In genomic region chr20:13220194-13220856, GRCh38 we compare ENCODE assay signal across 8 cellular contexts. TPM values are rescaled to one million over a fixed set of nuclear protein-coding genes. Genes with fewer than 3 reads are reported as not detected.
DNase-seq lines count a peak whose midpoint lies in the region; ATAC-seq and TF ChIP-seq lines count a peak whose summit lies in the region.

No MANE protein-coding gene starts in this region.

- TF ChIP-seq CTCF in omental fat pad (IDR thresholded peaks at IDR 0.05) (no peak), CD14-positive monocyte (IDR thresholded peaks at IDR 0.05) (no peak)

- no peak overlapping the region for H3K27ac Mint-ChIP-seq in CD14-positive monocyte

- ATAC-seq in omental fat pad (ENCODE audit: low FRiP score) = peak; percentile 75

- intact Hi-C loops in CD14-positive monocyte (cut with micrococcal nuclease) = no loop called here

- H3K9me3 Mint-ChIP-seq in CD14-positive monocyte = peaks cover 0 to 12% (median 5%) of the 10 kb centered on the region in 7 donors

- peaks cover 8% of the 10 kb centered on the region for H3K4me1 Mint-ChIP-seq in CD14-positive monocyte

- H3K4me3 Mint-ChIP-seq in CD14-positive monocyte = peak overlapping the region in 1 of 2 donors; percentile 80

- peaks cover 0 to 2% of the 10 kb centered on the region in 2 donors for H3K36me3 Mint-ChIP-seq in CD14-positive monocyte

- peaks cover 64 to 80% (median 73%) of the 10 kb centered on the region in 3 donors for H3K27me3 Mint-ChIP-seq in CD14-positive monocyte (ENCODE audit: low read depth in 3 of 3)

- peak; percentile 74 for DNase-seq in D341Med (ENCODE audit: low spot score)
- peak; percentile 30 to 43 for DNase-seq in NCI-H1930 (lab: John Stamatoyannopoulos, UW)
- peak; percentile 16 for DNase-seq in activated effector memory CD4-positive, alpha-beta T cell treated with Interleukin-2 at 50 U/mL for 16 hours
- DNase-seq in glomerular visceral epithelial cell (ENCODE audit: extremely low spot score) = peak; percentile 23
- no peak for DNase-seq in omental fat pad (ENCODE audit: low spot score)
- no peak for DNase-seq in hippocampal formation (lab: John Stamatoyannopoulos, UW)
- DNase-seq in cerebellum (ENCODE audit: low spot score) = no peak
- no peak for DNase-seq in CD14-positive monocyte (ENCODE audit: low spot score)

RNA-seq across cellular contexts. Expression of gene ISM1, which starts 0.7 kb away (rescaled TPM):
- total RNA-seq in omental fat pad (1 to 10 TPM; 1.6 to 7.9 (median 4.3) TPM), cerebellum (0.54 TPM)
- not detected for polyA plus RNA-seq in CD14-positive monocyte

Comparison
In these comparisons a context has a peak if more than half of its experiments do, and no peak if none do; other contexts are left out.
1. DNase-seq: peak in D341Med (single experiment), NCI-H1930 (2 of 2), activated effector memory CD4-positive, alpha-beta T cell treated with Interleukin-2 at 50 U/mL for 16 hours (single experiment) and glomerular visceral epithelial cell (single experiment); none in omental fat pad (single experiment), hippocampal formation (0 of 2), cerebellum (single experiment) and CD14-positive monocyte (single experiment).